2 cellular contexts compared by ENCODE assay signal in the genomic region with DNA sequence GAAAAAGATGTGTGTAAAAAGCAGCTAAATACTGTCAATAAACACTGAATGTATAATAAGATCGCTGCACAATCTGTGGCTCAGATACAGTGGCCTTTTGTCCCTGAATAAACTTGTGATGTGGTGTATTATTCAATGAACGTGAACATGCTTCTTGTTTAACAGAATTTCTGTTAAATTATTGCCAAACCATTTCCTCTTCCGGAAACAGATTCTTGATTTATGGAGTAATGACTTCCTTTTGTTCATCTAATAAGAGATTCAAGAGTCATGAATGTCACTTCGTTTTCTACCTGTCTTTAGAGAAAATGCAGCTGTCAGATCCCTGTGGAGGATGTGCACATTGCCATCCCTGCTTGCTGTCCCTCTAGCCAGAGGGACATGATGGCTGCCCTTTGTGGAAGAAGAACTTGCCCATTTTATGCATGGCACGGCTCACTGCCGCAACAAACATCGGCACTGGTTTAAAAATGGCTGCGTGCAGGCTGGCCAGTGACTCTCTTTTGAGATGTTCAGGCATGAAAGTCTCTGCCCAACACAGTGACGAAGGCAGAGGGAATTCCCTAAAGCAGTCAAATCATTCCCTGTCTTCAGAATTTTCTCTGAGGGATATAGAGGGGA.
TF ChIP-seq lines count a peak whose summit lies in the region.

No MANE protein-coding gene starts in this region.

TF ChIP-seq in liver, 16 proteins besides CTCF, POLR2A, EP300 and RAD21:
- TF ChIP-seq SP1 (IDR thresholded peaks at IDR 0.05) (no peak), ATF3 (IDR thresholded peaks at IDR 0.05) (no peak), YY1 (IDR thresholded peaks at IDR 0.05) (peak; percentile 22)

TF ChIP-seq in HepG2, 621 proteins besides CTCF, POLR2A, EP300 and RAD21:
- TF ChIP-seq ZBTB40 (IDR thresholded peaks at IDR 0.05) (no peak), ZBTB40 (CRISPR knock-in tag; IDR thresholded peaks at IDR 0.05) (no peak), POLR2AphosphoS5 (IDR thresholded peaks at IDR 0.05; ENCODE audit: low read depth, low read length) (no peak), ZNF501 (CRISPR knock-in tag; IDR thresholded peaks at IDR 0.05) (no peak), ZNF761 (CRISPR knock-in tag; conservative IDR thresholded peaks at IDR 0.05) (no peak), CREB1 (IDR thresholded peaks at IDR 0.05) (no peak), CREB1 (CRISPR knock-in tag; IDR thresholded peaks at IDR 0.05) (no peak), ZIK1 (CRISPR knock-in tag; IDR thresholded peaks at IDR 0.05; ENCODE audit: borderline replicate concordance, low read depth) (no peak), RBM39 (IDR thresholded peaks at IDR 0.05; ENCODE audit: low read depth, low read length, poor library complexity, severe bottlenecking) (no peak), ZNF205 (CRISPR knock-in tag; IDR thresholded peaks at IDR 0.05) (no peak), ZNF33A (CRISPR knock-in tag; IDR thresholded peaks at IDR 0.05; ENCODE audit: borderline replicate concordance) (no peak), AHR (CRISPR knock-in tag; IDR thresholded peaks at IDR 0.05) (no peak), IRF9 (CRISPR knock-in tag; IDR thresholded peaks at IDR 0.05; ENCODE audit: borderline replicate concordance) (no peak), ZNF207 (IDR thresholded peaks at IDR 0.05; ENCODE audit: borderline replicate concordance) (no peak), SIN3B (IDR thresholded peaks at IDR 0.05; ENCODE audit: low read length) (no peak), MED13 (CRISPR knock-in tag; IDR thresholded peaks at IDR 0.05) (no peak), HIVEP1 (CRISPR knock-in tag; IDR thresholded peaks at IDR 0.05) (no peak), THAP9 (CRISPR knock-in tag; IDR thresholded peaks at IDR 0.05; ENCODE audit: borderline replicate concordance) (no peak)
- TF ChIP-seq, protein P1, sequence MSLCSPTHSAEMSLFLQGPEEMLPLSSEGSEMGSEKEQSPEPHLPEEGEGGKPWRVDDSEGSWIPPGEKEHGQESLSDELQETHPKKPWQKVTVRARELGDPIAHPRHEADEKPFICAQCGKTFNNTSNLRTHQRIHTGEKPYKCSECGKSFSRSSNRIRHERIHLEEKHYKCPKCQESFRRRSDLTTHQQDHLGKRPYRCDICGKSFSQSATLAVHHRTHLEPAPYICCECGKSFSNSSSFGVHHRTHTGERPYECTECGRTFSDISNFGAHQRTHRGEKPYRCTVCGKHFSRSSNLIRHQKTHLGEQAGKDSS (CRISPR knock-in tag; IDR thresholded peaks at IDR 0.05; ENCODE audit: borderline replicate concordance, low read depth) = no peak
